9 cellular contexts compared by ENCODE assay signal in genomic region chr11:44658451-44658850, GRCh38.
DNase-seq lines count a peak whose midpoint lies in the region; ATAC-seq, FAIRE-seq and TF ChIP-seq lines count a peak whose summit lies in the region.
"Had no signal": no experiment of that assay in that cellular context is flagged by ENCODE, and none has a peak within 500 bp of the region (broad histone marks: within the 10 kb centered on the region; RNA-seq: fewer than 3 reads in every experiment).

No MANE protein-coding gene starts in this region.

- H3K36me3 Mint-ChIP-seq in activated CD4-positive, alpha-beta T cell treated with anti-CD3 and anti-CD28 coated beads for 36 hours (ENCODE audit: low read depth), result no peaks in the 10 kb centered on the region
- H3K36me3 Mint-ChIP-seq in osteocyte (ENCODE audit: unreplicated experiment), result no peaks in the 10 kb centered on the region

- no peak overlapping the region for H3K27ac Mint-ChIP-seq in activated CD4-positive, alpha-beta T cell treated with anti-CD3 and anti-CD28 coated beads for 36 hours
- H3K27ac Mint-ChIP-seq in osteocyte (ENCODE audit: unreplicated experiment), result no peak overlapping the region
- H3K27ac Mint-ChIP-seq: B cell had no signal

- peak; percentile 27 for DNase-seq in activated CD4-positive, alpha-beta T cell treated with anti-CD3 and anti-CD28 coated beads for 36 hours
- no peak for DNase-seq in activated CD4-positive, alpha-beta T cell treated with anti-CD3 and anti-CD28 coated beads for 1 hour
- DNase-seq in NCI-H524 (lab: John Stamatoyannopoulos, UW) (peak; percentile 57 to 72), osteocyte (ENCODE audit: extremely low spot score, unreplicated experiment) (no peak), urothelium cell line (ENCODE audit: low spot score) (no peak)
- DNase-seq in central memory CD4-positive, alpha-beta T cell, result peak; percentile 30

- H3K4me3 Mint-ChIP-seq in activated CD4-positive, alpha-beta T cell treated with anti-CD3 and anti-CD28 coated beads for 36 hours, result no peak overlapping the region
- no peak overlapping the region for H3K4me3 Mint-ChIP-seq in osteocyte (ENCODE audit: unreplicated experiment)
- H3K4me3 Mint-ChIP-seq: B cell had no signal

- H3K27me3 Mint-ChIP-seq in activated CD4-positive, alpha-beta T cell treated with anti-CD3 and anti-CD28 coated beads for 36 hours, result peaks cover 4% of the 10 kb centered on the region
- H3K27me3 Mint-ChIP-seq in osteocyte (ENCODE audit: unreplicated experiment), result peaks cover 48% of the 10 kb centered on the region

- peak; percentile 40 for TF ChIP-seq CTCF in osteocyte (IDR thresholded peaks at IDR 0.05)

- CTCF ChIA-PET in activated CD4-positive, alpha-beta T cell treated with anti-CD3 and anti-CD28 coated beads for 36 hours (lab: Charles Lee), result no interaction called here

- H3K4me1 Mint-ChIP-seq in activated CD4-positive, alpha-beta T cell treated with anti-CD3 and anti-CD28 coated beads for 36 hours, result peaks cover 9% of the 10 kb centered on the region
- H3K4me1 Mint-ChIP-seq in osteocyte (ENCODE audit: unreplicated experiment), result no peaks in the 10 kb centered on the region
- H3K4me1 Mint-ChIP-seq: B cell had no signal

- FAIRE-seq in urothelium cell line (lab: Jason Lieb, UNC), result no peak

- intact Hi-C loops in activated CD4-positive, alpha-beta T cell treated with anti-CD3 and anti-CD28 coated beads for 36 hours (cut with DNase I, micrococcal nuclease), result no loop called here

- H3K9me3 Mint-ChIP-seq in activated CD4-positive, alpha-beta T cell treated with anti-CD3 and anti-CD28 coated beads for 36 hours (ENCODE audit: low read depth), result peaks cover 2% of the 10 kb centered on the region
- no peaks in the 10 kb centered on the region for H3K9me3 Mint-ChIP-seq in osteocyte (ENCODE audit: unreplicated experiment)

- no peak for ATAC-seq in activated CD4-positive, alpha-beta T cell treated with anti-CD3 and anti-CD28 coated beads for 36 hours
- ATAC-seq in HG02970 (IDR thresholded peaks at IDR 0.05; ENCODE audit: low FRiP score, unreplicated experiment) (no peak), GM18870 (IDR thresholded peaks at IDR 0.05; ENCODE audit: unreplicated experiment) (no peak)

- POLR2A ChIA-PET in activated CD4-positive, alpha-beta T cell treated with anti-CD3 and anti-CD28 coated beads for 36 hours (lab: Charles Lee), result no interaction called here

Comparison
In these comparisons a context has a peak if more than half of its experiments do, and no peak if none do; other contexts are left out.
1. DNase-seq: peak in activated CD4-positive, alpha-beta T cell treated with anti-CD3 and anti-CD28 coated beads for 36 hours (single experiment), NCI-H524 (2 of 2) and central memory CD4-positive, alpha-beta T cell (single experiment); none in activated CD4-positive, alpha-beta T cell treated with anti-CD3 and anti-CD28 coated beads for 1 hour (single experiment), osteocyte (single experiment) and urothelium cell line (single experiment).